ENCODE assay signal across 18 cellular contexts in genomic region chr5:110104048-110104725, GRCh38.
"Had no signal": no experiment of that assay in that cellular context is flagged by ENCODE, and none has a peak within 500 bp of the region (broad histone marks: within the 10 kb centered on the region; RNA-seq: fewer than 3 reads in every experiment).

No MANE protein-coding gene starts in this region.

- H3K36me3 Mint-ChIP-seq: activated CD8-positive, alpha-beta memory T cell treated with anti-CD3 and anti-CD28 coated beads, Interleukin-2, amount 10 ng/mL, durations not matched to agents 7 days and 5 days; stimulated activated effector memory CD8-positive, alpha-beta T cell treated with anti-CD3 and anti-CD28 coated beads, Interleukin-12 subunit alpha, Interleukin-12 subunit beta, amount 100 ng/mL, for 72 hours had no signal

- H3K79me2 ChIP-seq: parathyroid adenoma had no signal

- H3K27ac Mint-ChIP-seq: activated CD8-positive, alpha-beta memory T cell treated with anti-CD3 and anti-CD28 coated beads, Interleukin-2, amount 10 ng/mL, durations not matched to agents 7 days and 5 days; stimulated activated effector memory CD8-positive, alpha-beta T cell treated with anti-CD3 and anti-CD28 coated beads, Interleukin-12 subunit alpha, Interleukin-12 subunit beta, amount 100 ng/mL, for 72 hours; T-helper 17 cell had no signal

- H3K4me1 ChIP-seq: parathyroid adenoma had no signal

- H3K27me3 Mint-ChIP-seq: activated CD8-positive, alpha-beta memory T cell treated with anti-CD3 and anti-CD28 coated beads, Interleukin-2, amount 10 ng/mL, durations not matched to agents 7 days and 5 days had no signal

- H3K27ac ChIP-seq: gastroesophageal sphincter, heart left ventricle, left ventricle myocardium inferior, neutrophil, parathyroid adenoma had no signal

- DNase-seq: activated CD4-positive, alpha-beta T cell treated with anti-CD3 and anti-CD28 coated beads, Interleukin-2, amount 50 U/mL, for 4 hours; activated CD8-positive, alpha-beta memory T cell treated with anti-CD3 and anti-CD28 coated beads, Interleukin-2, amount 10 ng/mL, durations not matched to agents 7 days and 5 days; activated naive CD4-positive, alpha-beta T cell treated with anti-CD3 and anti-CD28 coated beads, Interleukin-2, amount 50 U/mL, for 16 hours; cerebellar nuclear complex; cortex of kidney; effector CD4-positive, alpha-beta T cell; heart left ventricle; left ventricle myocardium inferior; mammary epithelial cell; midbrain; SK-N-SH; stimulated activated CD4-positive, alpha-beta T cell treated with anti-CD3 and anti-CD28 coated beads, Interleukin-4, amount 100 ng/mL, for 24 hours; T-helper 17 cell had no signal

- H3K9me3 Mint-ChIP-seq: stimulated activated effector memory CD8-positive, alpha-beta T cell treated with anti-CD3 and anti-CD28 coated beads, Interleukin-12 subunit alpha, Interleukin-12 subunit beta, amount 100 ng/mL, for 72 hours had no signal

- H3K36me3 ChIP-seq: gastroesophageal sphincter, heart left ventricle, left ventricle myocardium inferior, neutrophil had no signal

- H3K4me2 ChIP-seq: SK-N-SH, smooth muscle cell had no signal

- H2AFZ ChIP-seq: parathyroid adenoma had no signal

- H3K4me3 ChIP-seq: gastroesophageal sphincter, heart left ventricle, left ventricle myocardium inferior, smooth muscle cell had no signal

- H3K4me3 Mint-ChIP-seq: activated CD8-positive, alpha-beta memory T cell treated with anti-CD3 and anti-CD28 coated beads, Interleukin-2, amount 10 ng/mL, durations not matched to agents 7 days and 5 days; stimulated activated effector memory CD8-positive, alpha-beta T cell treated with anti-CD3 and anti-CD28 coated beads, Interleukin-12 subunit alpha, Interleukin-12 subunit beta, amount 100 ng/mL, for 72 hours; T-helper 17 cell had no signal

- H3K27me3 ChIP-seq: neutrophil had no signal

- H3K9me3 ChIP-seq: gastroesophageal sphincter, heart left ventricle, left ventricle myocardium inferior, neutrophil, SK-N-SH had no signal

- H3K4me1 Mint-ChIP-seq: stimulated activated effector memory CD8-positive, alpha-beta T cell treated with anti-CD3 and anti-CD28 coated beads, Interleukin-12 subunit alpha, Interleukin-12 subunit beta, amount 100 ng/mL, for 72 hours had no signal

- H3K9ac ChIP-seq: parathyroid adenoma, SK-N-SH had no signal
